ENCODE assay signal across 8 cellular contexts in the genomic region with DNA sequence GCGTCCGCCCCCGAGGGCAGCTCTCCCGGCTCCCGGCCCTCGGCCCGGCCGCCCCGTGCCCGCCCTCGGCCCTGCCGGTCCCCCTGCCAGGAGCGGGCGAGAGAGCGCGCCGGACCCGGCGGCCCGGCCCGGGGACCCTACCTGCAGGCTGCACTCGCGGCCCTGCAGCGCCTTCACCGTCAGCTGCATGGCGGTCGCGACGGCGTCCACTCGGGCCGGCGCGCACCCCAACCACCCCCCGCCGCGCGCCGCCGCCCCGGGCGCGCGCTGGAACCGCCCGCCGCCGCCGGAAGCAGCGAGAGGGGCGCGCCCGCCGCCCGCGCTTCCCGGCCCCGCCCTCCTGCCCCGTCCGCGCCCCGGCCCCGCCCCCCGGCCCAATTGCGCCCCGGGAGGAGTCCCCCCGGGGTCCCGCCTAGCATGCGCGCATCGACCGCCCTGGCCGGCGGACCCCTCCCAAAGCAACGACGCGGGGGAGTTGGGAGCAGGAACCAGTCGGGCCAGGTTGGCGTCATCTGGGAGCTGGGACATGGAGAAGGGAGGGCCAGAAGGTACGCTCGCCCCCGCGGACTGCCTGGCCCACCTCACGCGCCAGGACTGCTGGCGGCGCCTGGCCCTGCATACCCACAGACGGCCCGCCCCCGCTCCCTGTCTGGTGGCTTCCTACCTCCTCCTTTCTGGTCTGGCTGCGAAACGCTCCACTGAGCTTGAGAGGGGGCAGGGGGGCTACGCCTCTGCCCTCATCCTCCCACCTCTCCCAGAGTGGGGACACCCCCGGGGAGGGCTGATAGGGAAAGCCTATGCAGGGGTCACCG. TPM values are rescaled to one million over a fixed set of nuclear protein-coding genes. Genes with fewer than 3 reads are reported as not detected.
A peak's percentile ranks its signal among the peaks of the same experiment; 100 is the strongest.
DNase-seq lines count a peak whose midpoint lies in the region; ATAC-seq, FAIRE-seq and TF ChIP-seq lines count a peak whose summit lies in the region.

A gene (minus strand): TSS at position 220 of the 812 bp plus-strand sequence. CDS start 31 bp downstream, at position 189.

- DNase-seq in DMS79 (lab: John Stamatoyannopoulos, UW) (peak; percentile 34), RCC 7860 (ENCODE audit: low spot score) (peak; percentile 74), activated gamma-delta T cell (lab: John Stamatoyannopoulos, UW) (peak; percentile 50), foreskin keratinocyte (no peak), neural progenitor cell (ENCODE audit: low spot score) (peak; percentile 61), upper lobe of left lung (peak; percentile 53 to 94)

- H3K4me1 ChIP-seq in foreskin keratinocyte, result no peaks in the 10 kb centered on the region
- H3K4me1 ChIP-seq in neural progenitor cell, result no peaks in the 10 kb centered on the region
- peaks cover 5 to 48% (median 17%) of the 10 kb centered on the region in 4 donors for H3K4me1 ChIP-seq in upper lobe of left lung

- H3K27ac ChIP-seq in foreskin keratinocyte (no peak within 1 kb of the TSS), neural progenitor cell (no peak within 1 kb of the TSS), upper lobe of left lung (peak within 1 kb of the TSS; percentile 69 to 91 (median 84))

- H3K9ac ChIP-seq in neural progenitor cell, result no peak within 1 kb of the TSS

- peaks cover 4% of the 10 kb centered on the region for H3K36me3 Mint-ChIP-seq in neural progenitor cell

- no peak for TF ChIP-seq EP300 in upper lobe of left lung (IDR thresholded peaks at IDR 0.05)

- no peak for TF ChIP-seq CTCF in foreskin keratinocyte (conservative IDR thresholded peaks at IDR 0.05)
- TF ChIP-seq CTCF in neural progenitor cell (IDR thresholded peaks at IDR 0.05), result no peak
- peak in 1 of 6 experiments; percentile 7 for TF ChIP-seq CTCF in upper lobe of left lung (IDR thresholded peaks at IDR 0.05)

- no peak within 1 kb of the TSS for H3K27ac Mint-ChIP-seq in neural progenitor cell

- H3K27me3 ChIP-seq in foreskin keratinocyte, result no peaks in the 10 kb centered on the region
- peaks cover 11% of the 10 kb centered on the region for H3K27me3 ChIP-seq in neural progenitor cell
- no peaks in the 10 kb centered on the region for H3K27me3 ChIP-seq in upper lobe of left lung

- H4K20me1 ChIP-seq in neural progenitor cell (ENCODE audit: low read depth), result no peaks in the 10 kb centered on the region

- TF ChIP-seq POLR2A in upper lobe of left lung (IDR thresholded peaks at IDR 0.05), result peak in 2 of 4 donors; percentile 27 to 60

- H3K4me2 ChIP-seq in neural progenitor cell, result peak within 1 kb of the TSS; percentile 84

- 57% methylated on average over 38 of the region's 95 CpGs; no CpG with 5 or more reads in 1 of the 2 donors for WGBS in upper lobe of left lung, 2 donors

- peaks cover 17% of the 10 kb centered on the region for H3K9me3 Mint-ChIP-seq in neural progenitor cell

- H3F3A ChIP-seq in neural progenitor cell (ENCODE audit: low read depth), result peaks cover 9% of the 10 kb centered on the region

- no peak within 1 kb of the TSS for H2AFZ ChIP-seq in neural progenitor cell (replicated peaks)

- H3K36me3 ChIP-seq in neural progenitor cell, result no peaks in the 10 kb centered on the region
- H3K36me3 ChIP-seq in upper lobe of left lung, result peaks cover 0 to 17% (median 2%) of the 10 kb centered on the region in 4 donors

- H3K9me3 ChIP-seq in neural progenitor cell (ENCODE audit: low read depth) (no peaks in the 10 kb centered on the region), upper lobe of left lung (no peaks in the 10 kb centered on the region)

- ATAC-seq in HG03280 (IDR thresholded peaks at IDR 0.05; ENCODE audit: unreplicated experiment), result peak; percentile 29
- no peak for ATAC-seq in foreskin keratinocyte
- peak; percentile 2 to 73 for ATAC-seq in upper lobe of left lung (ENCODE audit: low FRiP score in 2 of 2)
- ATAC-seq in GM21390 (IDR thresholded peaks at IDR 0.05; ENCODE audit: unreplicated experiment), result no peak

- FAIRE-seq in RCC 7860 (lab: Jason Lieb, UNC), result peak; percentile 40

- H3K4me1 Mint-ChIP-seq in neural progenitor cell, result peaks cover 7% of the 10 kb centered on the region

- H3K4me3 ChIP-seq in neural progenitor cell, result peak within 1 kb of the TSS; percentile 58
- peak within 1 kb of the TSS; percentile 44 to 81 (median 76) for H3K4me3 ChIP-seq in upper lobe of left lung

- H3K79me2 ChIP-seq in neural progenitor cell (ENCODE audit: low read depth), result no peaks in the 10 kb centered on the region

- peak within 1 kb of the TSS; percentile 77 for H3K4me3 Mint-ChIP-seq in neural progenitor cell

- peaks cover 13% of the 10 kb centered on the region for H3K27me3 Mint-ChIP-seq in neural progenitor cell (ENCODE audit: insufficient read depth, low read depth)

RNA-seq across cellular contexts. Expression of the gene that starts here (rescaled TPM):
- total RNA-seq in foreskin keratinocyte (42.1 and 44.9 TPM in 2 replicates), neural progenitor cell (ENCODE audit: low replicate concordance) (12.1 and 31.1 TPM in 2 replicates), upper lobe of left lung (10 to 100 TPM; 13.6 to 52.2 (median 43.8) TPM)
- 36.2 and 38.2 TPM in 2 replicates for polyA plus RNA-seq in foreskin keratinocyte

Comparison
In these comparisons a context has a peak if more than half of its experiments do, and no peak if none do; other contexts are left out.
1. DNase-seq: peak in DMS79 (single experiment), RCC 7860 (single experiment), activated gamma-delta T cell (single experiment), neural progenitor cell (single experiment) and upper lobe of left lung (2 of 2); none in foreskin keratinocyte (0 of 2).
2. ATAC-seq: peak in HG03280 (single experiment) and upper lobe of left lung (2 of 2); none in foreskin keratinocyte (single experiment) and GM21390 (single experiment).
3. H3K27ac ChIP-seq: peak in upper lobe of left lung (4 of 4); none in foreskin keratinocyte (single experiment) and neural progenitor cell (single experiment).